In genomic region chr3:31288641-31289100, GRCh38 we compare ENCODE assay signal across 9 cellular contexts.
A peak's percentile ranks its signal among the peaks of the same experiment; 100 is the strongest.
DNase-seq lines count a peak whose midpoint lies in the region; ATAC-seq and TF ChIP-seq lines count a peak whose summit lies in the region.
"Had no signal": no experiment of that assay in that cellular context is flagged by ENCODE, and none has a peak within 500 bp of the region (broad histone marks: within the 10 kb centered on the region; RNA-seq: fewer than 3 reads in every experiment).

No MANE protein-coding gene starts in this region.

- no peaks in the 10 kb centered on the region for H3K27me3 Mint-ChIP-seq in activated naive CD8-positive, alpha-beta T cell treated with anti-CD3 and anti-CD28 coated beads for 36 hours
- H3K27me3 Mint-ChIP-seq in stimulated activated naive CD8-positive, alpha-beta T cell treated with anti-CD3 and anti-CD28 coated beads, Interleukin-15, amount 100 ng/mL, for 72 hours, result no peaks in the 10 kb centered on the region
- H3K27me3 Mint-ChIP-seq in naive thymus-derived CD8-positive, alpha-beta T cell, result no peaks in the 10 kb centered on the region

- peaks cover 13% of the 10 kb centered on the region for H3K4me1 Mint-ChIP-seq in activated naive CD8-positive, alpha-beta T cell treated with anti-CD3 and anti-CD28 coated beads for 36 hours
- H3K4me1 Mint-ChIP-seq in stimulated activated naive CD8-positive, alpha-beta T cell treated with anti-CD3 and anti-CD28 coated beads, Interleukin-15, amount 100 ng/mL, for 72 hours, result peaks cover 38% of the 10 kb centered on the region
- H3K4me1 Mint-ChIP-seq in naive thymus-derived CD8-positive, alpha-beta T cell, result peaks cover 11 to 23% (median 14%) of the 10 kb centered on the region in 4 donors

- H3K27me3 ChIP-seq in kidney epithelial cell (ENCODE audit: control insufficient read depth, insufficient read depth, low read length), result no peaks in the 10 kb centered on the region

- no peak overlapping the region for H3K4me3 Mint-ChIP-seq in activated naive CD8-positive, alpha-beta T cell treated with anti-CD3 and anti-CD28 coated beads for 36 hours
- H3K4me3 Mint-ChIP-seq in stimulated activated naive CD8-positive, alpha-beta T cell treated with anti-CD3 and anti-CD28 coated beads, Interleukin-15, amount 100 ng/mL, for 72 hours, result peak overlapping the region in 1 of 2 donors; percentile 6
- H3K4me3 Mint-ChIP-seq in naive thymus-derived CD8-positive, alpha-beta T cell, result no peak overlapping the region
- H3K4me3 Mint-ChIP-seq: CD4-positive, CD25-positive, alpha-beta regulatory T cell had no signal

- DNase-seq in stimulated activated CD4-positive, alpha-beta T cell treated with anti-CD3 and anti-CD28 coated beads, Interleukin-12 subunit alpha, Interleukin-12 subunit beta, amount 100 ng/mL, for 48 hours (ENCODE audit: low read depth in 2 of 3, low spot score in 1 of 3), result peak; percentile 6 to 37 (median 24)
- DNase-seq in stimulated activated CD4-positive, alpha-beta T cell treated with anti-CD3 and anti-CD28 coated beads, Interleukin-12 subunit alpha, Interleukin-12 subunit beta, amount 100 ng/mL, for 4 hours, result no peak
- DNase-seq in activated naive CD8-positive, alpha-beta T cell treated with anti-CD3 and anti-CD28 coated beads for 36 hours, result peak; percentile 39
- DNase-seq in kidney epithelial cell (ENCODE audit: low read depth), result peak; percentile 53
- DNase-seq in stimulated activated naive CD8-positive, alpha-beta T cell treated with anti-CD3 and anti-CD28 coated beads, Interleukin-15, amount 100 ng/mL, for 72 hours, result peak; percentile 21 to 39
- DNase-seq in naive thymus-derived CD8-positive, alpha-beta T cell, result no peak

- no peak overlapping the region for H3K4me3 ChIP-seq in kidney epithelial cell (ENCODE audit: low read depth, low read length)

- POLR2A ChIA-PET in naive thymus-derived CD8-positive, alpha-beta T cell (lab: Charles Lee), result no interaction called here

- no peak overlapping the region for H3K27ac Mint-ChIP-seq in activated naive CD8-positive, alpha-beta T cell treated with anti-CD3 and anti-CD28 coated beads for 36 hours
- H3K27ac Mint-ChIP-seq in stimulated activated naive CD8-positive, alpha-beta T cell treated with anti-CD3 and anti-CD28 coated beads, Interleukin-15, amount 100 ng/mL, for 72 hours, result no peak overlapping the region
- H3K27ac Mint-ChIP-seq in naive thymus-derived CD8-positive, alpha-beta T cell, result peak overlapping the region in 1 of 10 donors; percentile 23

- H3K9me3 Mint-ChIP-seq in activated naive CD8-positive, alpha-beta T cell treated with anti-CD3 and anti-CD28 coated beads for 36 hours, result no peaks in the 10 kb centered on the region
- H3K9me3 Mint-ChIP-seq in stimulated activated naive CD8-positive, alpha-beta T cell treated with anti-CD3 and anti-CD28 coated beads, Interleukin-15, amount 100 ng/mL, for 72 hours, result peaks cover 0 to 6% of the 10 kb centered on the region in 2 donors
- peaks cover 0 to 5% (median 0%) of the 10 kb centered on the region in 9 donors for H3K9me3 Mint-ChIP-seq in naive thymus-derived CD8-positive, alpha-beta T cell

- peak; percentile 85 for ATAC-seq in stimulated activated naive CD8-positive, alpha-beta T cell treated with anti-CD3 and anti-CD28 coated beads, Interleukin-15, amount 100 ng/mL, for 72 hours
- no peak for ATAC-seq in naive thymus-derived CD8-positive, alpha-beta T cell
- ATAC-seq in GM18873 (IDR thresholded peaks at IDR 0.05; ENCODE audit: low FRiP score, unreplicated experiment), result no peak
- no peak for ATAC-seq in GM18511 (IDR thresholded peaks at IDR 0.05; ENCODE audit: unreplicated experiment)

- TF ChIP-seq CTCF in kidney epithelial cell (IDR thresholded peaks at IDR 0.05; ENCODE audit: insufficient read depth, low read length, poor library complexity, severe bottlenecking), result no peak

- H3K36me3 Mint-ChIP-seq in activated naive CD8-positive, alpha-beta T cell treated with anti-CD3 and anti-CD28 coated beads for 36 hours, result no peaks in the 10 kb centered on the region
- no peaks in the 10 kb centered on the region for H3K36me3 Mint-ChIP-seq in naive thymus-derived CD8-positive, alpha-beta T cell
- H3K36me3 Mint-ChIP-seq: CD4-positive, CD25-positive, alpha-beta regulatory T cell had no signal

- no peaks in the 10 kb centered on the region for H3K36me3 ChIP-seq in kidney epithelial cell (ENCODE audit: control insufficient read depth, insufficient read depth, low read length)

Comparison
In these comparisons a context has a peak if more than half of its experiments do, and no peak if none do; other contexts are left out.
1. DNase-seq: peak in stimulated activated CD4-positive, alpha-beta T cell treated with anti-CD3 and anti-CD28 coated beads, Interleukin-12 subunit alpha, Interleukin-12 subunit beta, amount 100 ng/mL, for 48 hours (3 of 3), activated naive CD8-positive, alpha-beta T cell treated with anti-CD3 and anti-CD28 coated beads for 36 hours (single experiment), kidney epithelial cell (single experiment) and stimulated activated naive CD8-positive, alpha-beta T cell treated with anti-CD3 and anti-CD28 coated beads, Interleukin-15, amount 100 ng/mL, for 72 hours (2 of 2); none in stimulated activated CD4-positive, alpha-beta T cell treated with anti-CD3 and anti-CD28 coated beads, Interleukin-12 subunit alpha, Interleukin-12 subunit beta, amount 100 ng/mL, for 4 hours (single experiment) and naive thymus-derived CD8-positive, alpha-beta T cell (0 of 10).